14 cellular contexts compared by ENCODE assay signal in genomic region chr2:160376576-160376975, GRCh38.
A peak's percentile ranks its signal among the peaks of the same experiment; 100 is the strongest.
DNase-seq lines count a peak whose midpoint lies in the region; ATAC-seq, FAIRE-seq and TF ChIP-seq lines count a peak whose summit lies in the region.
"Had no signal": no experiment of that assay in that cellular context is flagged by ENCODE, and none has a peak within 500 bp of the region (broad histone marks: within the 10 kb centered on the region; RNA-seq: fewer than 3 reads in every experiment).

No MANE protein-coding gene starts in this region.

- no peaks in the 10 kb centered on the region for H3K9me3 Mint-ChIP-seq in GM23338
- H3K9me3 Mint-ChIP-seq: T-helper 1 cell treated with Interleukin-12 subunit alpha and Interleukin-12 subunit beta and Interleukin-4 antibody, amounts not matched to agents 30 μg/mL and 1 μg/mL, for 36 hours had no signal

- 0 out of 2 replicates have a peak, but pooled peaks cover under 1% of the 10 kb centered on the region for H4K20me1 ChIP-seq in GM23338 (replicated peaks; ENCODE audit: insufficient read depth)

- no peaks in the 10 kb centered on the region for H3K9me3 ChIP-seq in gastroesophageal sphincter
- H3K9me3 ChIP-seq: testis had no signal

- H3K79me2 ChIP-seq in GM23338 (replicated peaks; ENCODE audit: insufficient read depth): peaks cover 85% of the 10 kb centered on the region

- peak overlapping the region; percentile 61; the same call in 1 of the 2 replicates for H3K4me2 ChIP-seq in GM23338

- H3K4me3 ChIP-seq in GM23338 (no peak overlapping the region), gastroesophageal sphincter (no peak overlapping the region), H7 (ENCODE audit: insufficient read depth, low read depth, low read length) (no peak overlapping the region)
- H3K4me3 ChIP-seq: GM12878, testis had no signal

- 50 to 79% (median 61%) methylated on average over 4 of the region's 4 CpGs for WGBS in adipose tissue, 3 donors
- WGBS in gastroesophageal sphincter (ENCODE audit: low coverage in 1 of 2), 2 donors: 71% methylated on average over 4 of the region's 4 CpGs

- TF ChIP-seq CTCF in GM23338 (conservative IDR thresholded peaks at IDR 0.05; ENCODE audit: low read depth in 2 of 2) (no peak), gastroesophageal sphincter (IDR thresholded peaks at IDR 0.05) (no peak)

- no peak overlapping the region for H2AFZ ChIP-seq in GM23338

- peak; percentile 34 for DNase-seq in GM23338 (ENCODE audit: low spot score)
- peak; percentile 42 for DNase-seq in renal cortical epithelial cell (ENCODE audit: low read depth)
- DNase-seq in H7: no peak
- no peak for DNase-seq in GM12892 (ENCODE audit: insufficient read length)
- DNase-seq in SIG-M5 treated with dmso at 0.1 percent for 504 hours (lab: John Stamatoyannopoulos, UW; ENCODE audit: unreplicated experiment): no peak
- DNase-seq: NCI-H69; stimulated activated CD4-positive, alpha-beta T cell treated with anti-CD3 and anti-CD28 coated beads, Interleukin-4, amount 100 ng/mL, for 4 hours; testis had no signal

- no peak for TF ChIP-seq POLR2A in gastroesophageal sphincter (IDR thresholded peaks at IDR 0.05)
- no peak for TF ChIP-seq POLR2A in GM12892 (IDR thresholded peaks at IDR 0.05; ENCODE audit: low read depth, low read length)

- no peak overlapping the region for H3K4me3 Mint-ChIP-seq in GM23338
- H3K4me3 Mint-ChIP-seq: T-helper 1 cell treated with Interleukin-12 subunit alpha and Interleukin-12 subunit beta and Interleukin-4 antibody, amounts not matched to agents 30 μg/mL and 1 μg/mL, for 36 hours had no signal

- peaks cover 3% of the 10 kb centered on the region; the same call in 1 of the 3 replicates for H3K36me3 Mint-ChIP-seq in GM23338 (ENCODE audit: low read depth)

- H3K4me1 ChIP-seq in GM23338 (ENCODE audit: insufficient read depth) (peaks cover 85% of the 10 kb centered on the region), gastroesophageal sphincter (peaks cover 61 to 100% (median 69%) of the 10 kb centered on the region in 3 donors)

- no peaks in the 10 kb centered on the region for H3K27me3 Mint-ChIP-seq in GM23338 (ENCODE audit: insufficient read depth, low read depth, poor library complexity)

- no peaks in the 10 kb centered on the region for H3F3A ChIP-seq in GM23338 (replicated peaks; ENCODE audit: low read depth)

- no peak for FAIRE-seq in GM12892 (lab: Jason Lieb, UNC)
- FAIRE-seq: frontal cortex, GM12878 had no signal

- ATAC-seq in GM23338: peak; percentile 31
- ATAC-seq in gastroesophageal sphincter: peak; percentile 31
- ATAC-seq in GM21576 (IDR thresholded peaks at IDR 0.05; ENCODE audit: unreplicated experiment): no peak
- ATAC-seq: GM12878 had no signal

- H3K27ac Mint-ChIP-seq in GM23338: peak overlapping the region; percentile 86
- H3K27ac Mint-ChIP-seq: T-helper 1 cell treated with Interleukin-12 subunit alpha and Interleukin-12 subunit beta and Interleukin-4 antibody, amounts not matched to agents 30 μg/mL and 1 μg/mL, for 36 hours had no signal

- TF ChIP-seq EP300 in gastroesophageal sphincter (IDR thresholded peaks at IDR 0.05): no peak

- peaks cover 84% of the 10 kb centered on the region for H3K4me1 Mint-ChIP-seq in GM23338

- H3K9me2 ChIP-seq in GM23338 (ENCODE audit: insufficient read depth): no peaks in the 10 kb centered on the region

- H3K27me3 ChIP-seq in GM23338 (ENCODE audit: insufficient read depth) (no peaks in the 10 kb centered on the region), gastroesophageal sphincter (no peaks in the 10 kb centered on the region), H7 (ENCODE audit: control insufficient read depth, insufficient read depth, low read length) (no peaks in the 10 kb centered on the region)
- H3K27me3 ChIP-seq: testis had no signal

- H3K36me3 ChIP-seq in GM23338 (ENCODE audit: insufficient read depth): no peaks in the 10 kb centered on the region
- no peaks in the 10 kb centered on the region for H3K36me3 ChIP-seq in gastroesophageal sphincter
- H3K36me3 ChIP-seq in H7 (replicated peaks; ENCODE audit: control insufficient read depth, insufficient read depth, low read length): no peaks in the 10 kb centered on the region

- peak overlapping the region; percentile 73; the same call in 1 of the 2 replicates for H3K27ac ChIP-seq in GM23338 (ENCODE audit: low read depth)
- peak overlapping the region; percentile 40 for H3K27ac ChIP-seq in adipose tissue (ENCODE audit: low read depth, low read length)
- peak overlapping the region in 2 of 4 donors; percentile 38 to 61 for H3K27ac ChIP-seq in gastroesophageal sphincter

TF ChIP-seq in GM23338, 12 proteins besides CTCF, POLR2A, EP300 and RAD21:
- TF ChIP-seq JUNB (IDR thresholded peaks at IDR 0.05; ENCODE audit: unreplicated experiment) (no peak), ETS1 (IDR thresholded peaks at IDR 0.05) (no peak), EZH2phosphoT487 (IDR thresholded peaks at IDR 0.05; ENCODE audit: unreplicated experiment) (no peak)
- TF ChIP-seq, protein P1, sequence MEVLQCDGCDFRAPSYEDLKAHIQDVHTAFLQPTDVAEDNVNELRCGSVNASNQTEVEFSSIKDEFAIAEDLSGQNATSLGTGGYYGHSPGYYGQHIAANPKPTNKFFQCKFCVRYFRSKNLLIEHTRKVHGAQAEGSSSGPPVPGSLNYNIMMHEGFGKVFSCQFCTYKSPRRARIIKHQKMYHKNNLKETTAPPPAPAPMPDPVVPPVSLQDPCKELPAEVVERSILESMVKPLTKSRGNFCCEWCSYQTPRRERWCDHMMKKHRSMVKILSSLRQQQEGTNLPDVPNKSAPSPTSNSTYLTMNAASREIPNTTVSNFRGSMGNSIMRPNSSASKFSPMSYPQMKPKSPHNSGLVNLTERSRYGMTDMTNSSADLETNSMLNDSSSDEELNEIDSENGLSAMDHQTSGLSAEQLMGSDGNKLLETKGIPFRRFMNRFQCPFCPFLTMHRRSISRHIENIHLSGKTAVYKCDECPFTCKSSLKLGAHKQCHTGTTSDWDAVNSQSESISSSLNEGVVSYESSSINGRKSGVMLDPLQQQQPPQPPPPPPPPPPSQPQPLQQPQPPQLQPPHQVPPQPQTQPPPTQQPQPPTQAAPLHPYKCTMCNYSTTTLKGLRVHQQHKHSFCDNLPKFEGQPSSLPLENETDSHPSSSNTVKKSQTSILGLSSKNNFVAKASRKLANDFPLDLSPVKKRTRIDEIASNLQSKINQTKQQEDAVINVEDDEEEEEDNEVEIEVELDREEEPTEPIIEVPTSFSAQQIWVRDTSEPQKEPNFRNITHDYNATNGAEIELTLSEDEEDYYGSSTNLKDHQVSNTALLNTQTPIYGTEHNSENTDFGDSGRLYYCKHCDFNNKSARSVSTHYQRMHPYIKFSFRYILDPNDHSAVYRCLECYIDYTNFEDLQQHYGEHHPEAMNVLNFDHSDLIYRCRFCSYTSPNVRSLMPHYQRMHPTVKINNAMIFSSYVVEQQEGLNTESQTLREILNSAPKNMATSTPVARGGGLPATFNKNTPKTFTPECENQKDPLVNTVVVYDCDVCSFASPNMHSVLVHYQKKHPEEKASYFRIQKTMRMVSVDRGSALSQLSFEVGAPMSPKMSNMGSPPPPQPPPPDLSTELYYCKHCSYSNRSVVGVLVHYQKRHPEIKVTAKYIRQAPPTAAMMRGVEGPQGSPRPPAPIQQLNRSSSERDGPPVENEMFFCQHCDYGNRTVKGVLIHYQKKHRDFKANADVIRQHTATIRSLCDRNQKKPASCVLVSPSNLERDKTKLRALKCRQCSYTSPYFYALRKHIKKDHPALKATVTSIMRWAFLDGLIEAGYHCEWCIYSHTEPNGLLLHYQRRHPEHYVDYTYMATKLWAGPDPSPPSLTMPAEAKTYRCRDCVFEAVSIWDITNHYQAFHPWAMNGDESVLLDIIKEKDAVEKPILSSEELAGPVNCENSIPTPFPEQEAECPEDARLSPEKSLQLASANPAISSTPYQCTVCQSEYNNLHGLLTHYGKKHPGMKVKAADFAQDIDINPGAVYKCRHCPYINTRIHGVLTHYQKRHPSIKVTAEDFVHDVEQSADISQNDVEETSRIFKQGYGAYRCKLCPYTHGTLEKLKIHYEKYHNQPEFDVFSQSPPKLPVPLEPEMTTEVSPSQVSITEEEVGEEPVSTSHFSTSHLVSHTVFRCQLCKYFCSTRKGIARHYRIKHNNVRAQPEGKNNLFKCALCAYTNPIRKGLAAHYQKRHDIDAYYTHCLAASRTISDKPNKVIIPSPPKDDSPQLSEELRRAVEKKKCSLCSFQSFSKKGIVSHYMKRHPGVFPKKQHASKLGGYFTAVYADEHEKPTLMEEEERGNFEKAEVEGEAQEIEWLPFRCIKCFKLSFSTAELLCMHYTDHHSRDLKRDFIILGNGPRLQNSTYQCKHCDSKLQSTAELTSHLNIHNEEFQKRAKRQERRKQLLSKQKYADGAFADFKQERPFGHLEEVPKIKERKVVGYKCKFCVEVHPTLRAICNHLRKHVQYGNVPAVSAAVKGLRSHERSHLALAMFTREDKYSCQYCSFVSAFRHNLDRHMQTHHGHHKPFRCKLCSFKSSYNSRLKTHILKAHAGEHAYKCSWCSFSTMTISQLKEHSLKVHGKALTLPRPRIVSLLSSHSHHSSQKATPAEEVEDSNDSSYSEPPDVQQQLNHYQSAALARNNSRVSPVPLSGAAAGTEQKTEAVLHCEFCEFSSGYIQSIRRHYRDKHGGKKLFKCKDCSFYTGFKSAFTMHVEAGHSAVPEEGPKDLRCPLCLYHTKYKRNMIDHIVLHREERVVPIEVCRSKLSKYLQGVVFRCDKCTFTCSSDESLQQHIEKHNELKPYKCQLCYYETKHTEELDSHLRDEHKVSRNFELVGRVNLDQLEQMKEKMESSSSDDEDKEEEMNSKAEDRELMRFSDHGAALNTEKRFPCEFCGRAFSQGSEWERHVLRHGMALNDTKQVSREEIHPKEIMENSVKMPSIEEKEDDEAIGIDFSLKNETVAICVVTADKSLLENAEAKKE (CRISPR knock-in tag; IDR thresholded peaks at IDR 0.05): no peak

Comparison
In these comparisons a context has a peak if more than half of its experiments do, and no peak if none do; other contexts are left out.
1. DNase-seq: peak in GM23338 (single experiment) and renal cortical epithelial cell (single experiment); none in H7 (single experiment), GM12892 (single experiment) and SIG-M5 treated with dmso at 0.1 percent for 504 hours (single experiment).